In genomic region chr14:105085766-105086165, GRCh38 we compare ENCODE assay signal across 27 cellular contexts. TPM values are rescaled to one million over a fixed set of nuclear protein-coding genes. Genes with fewer than 3 reads are reported as not detected.
A peak's percentile ranks its signal among the peaks of the same experiment; 100 is the strongest.
DNase-seq lines count a peak whose midpoint lies in the region; ATAC-seq, FAIRE-seq and TF ChIP-seq lines count a peak whose summit lies in the region.
"Had no signal": no experiment of that assay in that cellular context is flagged by ENCODE, and none has a peak within 500 bp of the region (broad histone marks: within the 10 kb centered on the region; RNA-seq: fewer than 3 reads in every experiment).

No MANE protein-coding gene starts in this region.

- no peaks in the 10 kb centered on the region for H3K9me3 ChIP-seq in BLaER1 treated with 17β-estradiol and CSF1 and Interleukin-3, amounts not matched to agents 10 nM and 100 nM (replicated peaks in 1 of 11)
- H3K9me3 ChIP-seq in skeletal muscle satellite cell (replicated peaks; ENCODE audit: low read length), result no peaks in the 10 kb centered on the region
- H3K9me3 ChIP-seq: esophagus muscularis mucosa, MG63, SJSA1, transverse colon had no signal

- H3K4me2 ChIP-seq in BLaER1 treated with 17β-estradiol and CSF1 and Interleukin-3, amounts not matched to agents 10 nM and 100 nM, result peak overlapping the region; percentile 91 to 99 (median 98)
- H3K4me2 ChIP-seq in skeletal muscle satellite cell (ENCODE audit: low read length), result peak overlapping the region; percentile 99

- H3K4me1 ChIP-seq in BLaER1 treated with 17β-estradiol and CSF1 and Interleukin-3, amounts not matched to agents 10 nM and 100 nM, result peaks cover 33 to 74% (median 62%) of the 10 kb centered on the region in 10 experiments
- H3K4me1 ChIP-seq in skeletal muscle satellite cell (ENCODE audit: control insufficient read depth, insufficient read depth, low read length), result peaks cover 37% of the 10 kb centered on the region

- no peak for ATAC-seq in HG03565 (IDR thresholded peaks at IDR 0.05; ENCODE audit: unreplicated experiment)

- TF ChIP-seq CTCF in foreskin fibroblast (IDR thresholded peaks at IDR 0.05; ENCODE audit: low read depth, low read length), result no peak

- peaks cover 16 to 23% (median 19%) of the 10 kb centered on the region in 11 experiments for H3K27me3 ChIP-seq in BLaER1 treated with 17β-estradiol and CSF1 and Interleukin-3, amounts not matched to agents 10 nM and 100 nM
- H3K27me3 ChIP-seq in H7 (ENCODE audit: control insufficient read depth, insufficient read depth, low read length), result peaks cover 26% of the 10 kb centered on the region
- peaks cover 18% of the 10 kb centered on the region for H3K27me3 ChIP-seq in skeletal muscle satellite cell (ENCODE audit: control insufficient read depth, insufficient read depth, low read length)
- H3K27me3 ChIP-seq: MG63 had no signal

- DNase-seq in H7 (peak; percentile 46), foreskin fibroblast (no peak), kidney tubule cell (ENCODE audit: low spot score) (no peak), HTR-8/SVneo (ENCODE audit: insufficient read length, low spot score) (no peak)
- DNase-seq: activated CD4-positive, alpha-beta T cell treated with anti-CD3 and anti-CD28 coated beads, Interleukin-2, amount 50 U/mL, for 48 hours; activated effector memory CD4-positive, alpha-beta T cell treated with Interleukin-2 at 50 U/mL for 16 hours; activated naive CD8-positive, alpha-beta T cell treated with anti-CD3 and anti-CD28 coated beads for 36 hours; cortex of kidney; DMS 273 treated with DMSO at 0.1 percent for 48 hours; EL; foreskin melanocyte; MG63; natural killer cell; NCI-H1417; NCI-H2029 treated with DMSO at 0.1 percent for 48 hours; NCI-H526; T-helper 1 cell; transverse colon had no signal

- no peaks in the 10 kb centered on the region for H3K36me3 ChIP-seq in BLaER1 treated with 17β-estradiol and CSF1 and Interleukin-3, amounts not matched to agents 10 nM and 100 nM
- H3K36me3 ChIP-seq in H7 (replicated peaks; ENCODE audit: control insufficient read depth, insufficient read depth, low read length) (no peaks in the 10 kb centered on the region), skeletal muscle satellite cell (ENCODE audit: insufficient read depth, low read length) (no peaks in the 10 kb centered on the region)
- H3K36me3 ChIP-seq: esophagus muscularis mucosa, MG63, SJSA1, transverse colon had no signal

- H3K4me3 ChIP-seq in BLaER1 treated with 17β-estradiol and CSF1 and Interleukin-3, amounts not matched to agents 10 nM and 100 nM, result no peak overlapping the region
- H3K4me3 ChIP-seq in H7 (ENCODE audit: insufficient read depth, low read depth, low read length), result no peak overlapping the region
- H3K4me3 ChIP-seq in foreskin fibroblast (ENCODE audit: low read depth in 1 of 2, low read length in 2 of 2), result peak overlapping the region; percentile 11 to 20
- no peak overlapping the region for H3K4me3 ChIP-seq in skeletal muscle satellite cell (ENCODE audit: low read length)
- H3K4me3 ChIP-seq: K562 had no signal

- peak overlapping the region in 5 of 11 experiments; percentile 10 to 57 (median 19); a peak in 6 of 22 replicates for H3K9ac ChIP-seq in BLaER1 treated with 17β-estradiol and CSF1 and Interleukin-3, amounts not matched to agents 10 nM and 100 nM
- no peak overlapping the region for H3K9ac ChIP-seq in skeletal muscle satellite cell (ENCODE audit: low read depth, low read length)

- no peak for FAIRE-seq in HTR-8/SVneo (lab: Jason Lieb, UNC)
- FAIRE-seq: K562, RCC 7860, TTC549 had no signal

- H4K20me1 ChIP-seq in BLaER1 treated with 17β-estradiol and CSF1 and Interleukin-3, amounts not matched to agents 10 nM and 100 nM, result peaks cover 0 to 64% (median 34%) of the 10 kb centered on the region in 11 experiments; a peak in 19 of 22 replicates

- no peak overlapping the region for H3K27ac ChIP-seq in BLaER1 treated with 17β-estradiol and CSF1 and Interleukin-3, amounts not matched to agents 10 nM and 100 nM
- H3K27ac ChIP-seq: SJSA1, transverse colon had no signal

RNA-seq across cellular contexts. Expression of gene GPR132, which starts 20.5 kb away (rescaled TPM):
- total RNA-seq in H7 (2014; rRNA removed; shearing (Covaris generic)), result not detected in 2 replicates
- total RNA-seq in skeletal muscle satellite cell (2012; rRNA removed), result under 0.01 TPM in 1 of 2 replicates, not detected in the other
- total RNA-seq: HT-29, SJSA1 had no signal

Comparison
In these comparisons a context has a peak if more than half of its experiments do, and no peak if none do; other contexts are left out.
1. H3K4me3 ChIP-seq: peak in foreskin fibroblast (2 of 2); none in BLaER1 treated with 17β-estradiol and CSF1 and Interleukin-3, amounts not matched to agents 10 nM and 100 nM (0 of 10), H7 (single experiment) and skeletal muscle satellite cell (single experiment).